Comparison of ENCODE assay signal across 9 cellular contexts in the genomic region with DNA sequence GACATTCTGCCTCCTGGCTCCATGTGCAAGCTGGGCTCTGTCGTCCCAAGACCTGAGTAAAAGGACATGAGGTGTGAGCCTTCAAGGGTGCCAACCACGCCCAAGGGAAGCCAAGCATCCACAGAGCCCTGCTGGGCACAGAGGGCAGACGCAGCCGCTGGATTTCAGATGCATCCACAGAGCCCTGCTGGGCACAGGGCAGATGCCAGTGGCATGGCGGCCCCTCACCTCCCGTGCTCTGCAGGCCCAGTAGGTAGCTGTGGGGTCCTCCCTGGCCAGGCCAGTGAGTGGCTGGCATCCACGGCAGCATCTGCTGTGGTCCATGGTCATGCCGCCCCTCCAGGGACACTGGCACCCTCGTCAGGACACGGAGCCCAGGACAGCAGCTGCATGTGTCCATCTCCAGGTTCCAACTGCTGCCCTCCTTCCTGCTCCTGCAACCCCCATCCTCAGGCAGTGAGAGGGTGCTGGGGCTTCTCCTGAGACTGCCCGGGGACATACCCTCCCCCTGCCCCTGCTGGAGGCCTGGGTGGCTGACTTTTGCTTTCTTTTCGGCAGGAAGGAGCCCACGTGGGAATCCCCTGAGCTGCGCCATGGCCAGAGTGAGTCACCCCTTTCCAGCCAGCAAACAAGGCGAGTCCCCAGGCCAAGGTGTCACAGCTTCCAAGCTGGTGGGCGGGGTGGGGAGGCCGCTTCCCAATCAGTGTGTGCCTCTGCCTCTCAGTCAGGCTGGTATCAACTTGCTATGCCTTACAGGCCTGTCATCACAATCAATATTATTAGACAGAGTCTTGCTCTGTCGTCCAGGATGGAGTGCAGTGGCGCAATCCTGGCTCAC. TPM values are rescaled to one million over a fixed set of nuclear protein-coding genes. Genes with fewer than 3 reads are reported as not detected.
DNase-seq lines count a peak whose midpoint lies in the region; ATAC-seq and TF ChIP-seq lines count a peak whose summit lies in the region.
"Had no signal": no experiment of that assay in that cellular context is flagged by ENCODE, and none has a peak within 500 bp of the region (broad histone marks: within the 10 kb centered on the region; RNA-seq: fewer than 3 reads in every experiment).

No MANE protein-coding gene starts in this region.

- H4K20me1 ChIP-seq in SK-N-SH (ENCODE audit: insufficient read depth), result no peaks in the 10 kb centered on the region

- H3K27me3 ChIP-seq in CD8-positive, alpha-beta T cell (ENCODE audit: insufficient read depth, low read length), result no peaks in the 10 kb centered on the region
- H3K27me3 ChIP-seq in SK-N-SH (ENCODE audit: insufficient read depth), result no peaks in the 10 kb centered on the region
- H3K27me3 ChIP-seq in kidney epithelial cell (ENCODE audit: control insufficient read depth, insufficient read depth, low read length), result no peaks in the 10 kb centered on the region

- peak overlapping the region; percentile 78 for H3K4me3 Mint-ChIP-seq in CD8-positive, alpha-beta T cell

- H3K4me1 ChIP-seq in CD8-positive, alpha-beta T cell (ENCODE audit: insufficient read depth, low read length), result peaks cover 40% of the 10 kb centered on the region
- peaks cover 0 to 8% of the 10 kb centered on the region in 2 experiments; a peak in 2 of 4 replicates for H3K4me1 ChIP-seq in SK-N-SH (ENCODE audit: control insufficient read depth in 1 of 2, insufficient read depth in 2 of 2, low read depth in 1 of 2, low read length in 1 of 2)

- peak overlapping the region; percentile 56 for H3K4me3 ChIP-seq in CD8-positive, alpha-beta T cell (ENCODE audit: low read depth, low read length)
- no peak overlapping the region for H3K4me3 ChIP-seq in SK-N-SH (ENCODE audit: low read depth in 2 of 2, low read length in 1 of 2)
- H3K4me3 ChIP-seq in kidney epithelial cell (ENCODE audit: low read depth, low read length), result no peak overlapping the region

- H3K27ac ChIP-seq in CD8-positive, alpha-beta T cell (ENCODE audit: low read depth, low read length), result peak overlapping the region; percentile 53
- H3K27ac ChIP-seq in SK-N-SH (ENCODE audit: low read depth in 2 of 2, low read length in 1 of 2), result no peak overlapping the region; a peak in 1 of 4 replicates
- H3K27ac ChIP-seq: HL-60 had no signal

- no peaks in the 10 kb centered on the region for H3K9me3 Mint-ChIP-seq in CD8-positive, alpha-beta T cell
- no peaks in the 10 kb centered on the region for H3K9me3 Mint-ChIP-seq in activated naive CD4-positive, alpha-beta T cell treated with anti-CD3 and anti-CD28 coated beads, Interleukin-2, amount 50 U/mL, for 72 hours

- no peaks in the 10 kb centered on the region for H3K36me3 Mint-ChIP-seq in CD8-positive, alpha-beta T cell
- H3K36me3 Mint-ChIP-seq in activated naive CD4-positive, alpha-beta T cell treated with anti-CD3 and anti-CD28 coated beads, Interleukin-2, amount 50 U/mL, for 72 hours, result peaks cover 5% of the 10 kb centered on the region in 2 donors

- peaks cover 7% of the 10 kb centered on the region for H3K79me2 ChIP-seq in SK-N-SH (ENCODE audit: insufficient read depth)

- peak; percentile 57 for ATAC-seq in CD8-positive, alpha-beta T cell
- ATAC-seq in activated naive CD4-positive, alpha-beta T cell treated with anti-CD3 and anti-CD28 coated beads, Interleukin-2, amount 50 U/mL, for 72 hours, result peak; percentile 65 to 67
- no peak for ATAC-seq in HG03280 (IDR thresholded peaks at IDR 0.05; ENCODE audit: unreplicated experiment)

- H3F3A ChIP-seq in SK-N-SH (replicated peaks; ENCODE audit: insufficient read depth), result no peaks in the 10 kb centered on the region

- H3K4me2 ChIP-seq in SK-N-SH, result peak overlapping the region; percentile 15; the same call in 1 of the 2 replicates

- peak overlapping the region; percentile 92 for H3K27ac Mint-ChIP-seq in CD8-positive, alpha-beta T cell
- H3K27ac Mint-ChIP-seq in activated naive CD4-positive, alpha-beta T cell treated with anti-CD3 and anti-CD28 coated beads, Interleukin-2, amount 50 U/mL, for 72 hours, result peak overlapping the region; percentile 88 to 93

- H3K4me1 Mint-ChIP-seq in CD8-positive, alpha-beta T cell (ENCODE audit: low read depth), result peaks cover 23% of the 10 kb centered on the region

- peak; percentile 49 to 93 (median 79) for DNase-seq in CD8-positive, alpha-beta T cell
- peak; percentile 28 for DNase-seq in GOT3 (lab: John Stamatoyannopoulos, UW)
- peak; percentile 15 for DNase-seq in SK-N-SH
- peak; percentile 80 to 94 for DNase-seq in activated naive CD4-positive, alpha-beta T cell treated with anti-CD3 and anti-CD28 coated beads, Interleukin-2, amount 50 U/mL, for 72 hours (ENCODE audit: low spot score in 2 of 2)
- DNase-seq in kidney epithelial cell (ENCODE audit: low read depth), result peak; percentile 63
- DNase-seq in stimulated activated CD8-positive, alpha-beta memory T cell treated with anti-CD3 and anti-CD28 coated beads, Interleukin-15, amount 100 ng/mL, for 1 hour (ENCODE audit: low read depth), result peak; percentile 82
- DNase-seq in NCI-H446 (lab: John Stamatoyannopoulos, UW), result no peak

- no peaks in the 10 kb centered on the region for H3K9me3 ChIP-seq in CD8-positive, alpha-beta T cell (ENCODE audit: low read length)
- no peaks in the 10 kb centered on the region for H3K9me3 ChIP-seq in SK-N-SH

- no peaks in the 10 kb centered on the region for H3K36me3 ChIP-seq in CD8-positive, alpha-beta T cell (ENCODE audit: insufficient read depth, low read length)
- H3K36me3 ChIP-seq in SK-N-SH (replicated peaks in 1 of 2; ENCODE audit: control insufficient read depth in 1 of 2, insufficient read depth in 2 of 2, low read length in 1 of 2) (no peaks in the 10 kb centered on the region), kidney epithelial cell (ENCODE audit: control insufficient read depth, insufficient read depth, low read length) (no peaks in the 10 kb centered on the region)

- POLR2A ChIA-PET in CD8-positive, alpha-beta T cell (lab: Charles Lee), result interaction anchor here (1.0 to 2.0 kb wide), 2 partner anchors 20 to 35 kb away, joined by 4 to 5 read pairs; no protein-coding TSS in a partner anchor
- POLR2A ChIA-PET in SK-N-SH (lab: Yijun Ruan, JAX), result no interaction called here

- TF ChIP-seq CTCF in CD8-positive, alpha-beta T cell (IDR thresholded peaks at IDR 0.05), result no peak
- no peak for TF ChIP-seq CTCF in SK-N-SH (IDR thresholded peaks at IDR 0.05)
- no peak for TF ChIP-seq CTCF in kidney epithelial cell (IDR thresholded peaks at IDR 0.05; ENCODE audit: insufficient read depth, low read length, poor library complexity, severe bottlenecking)

- H3K9ac ChIP-seq in SK-N-SH, result peak overlapping the region; percentile 9; the same call in 1 of the 2 replicates

- no peaks in the 10 kb centered on the region for H3K27me3 Mint-ChIP-seq in CD8-positive, alpha-beta T cell (ENCODE audit: low read depth)

- intact Hi-C loops in CD8-positive, alpha-beta T cell (cut with DNase I, micrococcal nuclease), result loop anchor here (1.0 kb wide), 3 partner anchors 16 to 62 kb away; a partner anchor contains a TSS

- no peak for TF ChIP-seq RAD21 in SK-N-SH (IDR thresholded peaks at IDR 0.05; ENCODE audit: low read length)

- CTCF ChIA-PET in CD8-positive, alpha-beta T cell (lab: Charles Lee), result interaction anchor here (0.6 to 2.3 kb wide), 8 partner anchors 13 to 181 kb away, joined by 3 to 7 read pairs (median 4); a partner anchor contains a TSS
- CTCF ChIA-PET in SK-N-SH (lab: Yijun Ruan, JAX), result interaction anchor here (0.6 to 1.8 kb wide), 4 partner anchors 10 to 40 kb away, joined by 3 to 5 read pairs (median 4); a partner anchor contains a TSS

- H2AFZ ChIP-seq in SK-N-SH (ENCODE audit: low read depth), result peak overlapping the region; percentile 18; the same call in 1 of the 2 replicates

- 64% methylated on average over 11 of the region's 19 CpGs for WGBS in SK-N-SH (ENCODE audit: low lambda C conversion rate)

- no peaks in the 10 kb centered on the region for H3K9me2 ChIP-seq in SK-N-SH

- no peak for TF ChIP-seq EP300 in SK-N-SH (IDR thresholded peaks at IDR 0.05; ENCODE audit: borderline replicate concordance in 1 of 2, low read depth in 1 of 2, low read length in 1 of 2)

TF ChIP-seq in SK-N-SH, 30 proteins besides CTCF, POLR2A, EP300 and RAD21 (continues in another document):
- no peak for TF ChIP-seq GABPA (IDR thresholded peaks at IDR 0.05; ENCODE audit: low read depth)
- 0 out of 2 replicates have a peak, but pooled peaks have one; percentile 43 for TF ChIP-seq SIN3A (IDR thresholded peaks at IDR 0.05; ENCODE audit: borderline replicate concordance, low read depth, low read length)

RNA-seq across cellular contexts. Expression of a gene that starts 4.0 kb away (rescaled TPM):
- 10 to 100 TPM in 1 of 2 experiments, 1 to 10 TPM in 1; 7.1 to 11.8 TPM for total RNA-seq in CD8-positive, alpha-beta T cell
- polyA plus RNA-seq in SK-N-SH (2012; rRNA removed), result 13.3 and 15.4 TPM in 2 replicates
- polyA plus RNA-seq in SK-N-SH (2012; cell fraction: cytosol; rRNA removed), result 4.9 and 8.3 TPM in 2 replicates
- 35.0 and 39.8 TPM in 2 replicates for polyA plus RNA-seq in SK-N-SH (2012; cell fraction: nucleus; rRNA removed)
- total RNA-seq in activated naive CD4-positive, alpha-beta T cell treated with anti-CD3 and anti-CD28 coated beads, Interleukin-2, amount 50 U/mL, for 72 hours, result 10 to 100 TPM; 53.7 to 56.5 TPM
- 17.5 and 17.7 TPM in 2 replicates for total RNA-seq in kidney epithelial cell

RNA-seq across cellular contexts. Expression of a gene that starts 16.2 kb away (rescaled TPM):
- total RNA-seq in CD8-positive, alpha-beta T cell, result 100 to 1,000 TPM; 198 to 200 TPM
- 756 and 1,070 TPM in 2 replicates for polyA plus RNA-seq in SK-N-SH (2012; rRNA removed)
- polyA plus RNA-seq in SK-N-SH (2012; cell fraction: cytosol; rRNA removed), result 867 and 896 TPM in 2 replicates
- polyA plus RNA-seq in SK-N-SH (2012; cell fraction: nucleus; rRNA removed), result 430 and 459 TPM in 2 replicates
- 100 to 1,000 TPM; 272 to 274 TPM for total RNA-seq in activated naive CD4-positive, alpha-beta T cell treated with anti-CD3 and anti-CD28 coated beads, Interleukin-2, amount 50 U/mL, for 72 hours
- 792 and 948 TPM in 2 replicates for total RNA-seq in kidney epithelial cell

RNA-seq across cellular contexts. Expression of a gene that starts 30.2 kb away (rescaled TPM):
- 1 to 10 TPM; 2.4 to 3.4 TPM for total RNA-seq in CD8-positive, alpha-beta T cell
- 4.2 and 5.0 TPM in 2 replicates for polyA plus RNA-seq in SK-N-SH (2012; rRNA removed)
- polyA plus RNA-seq in SK-N-SH (2012; cell fraction: cytosol; rRNA removed), result 0.45 and 0.63 TPM in 2 replicates
- 46.4 and 69.8 TPM in 2 replicates for polyA plus RNA-seq in SK-N-SH (2012; cell fraction: nucleus; rRNA removed)
- total RNA-seq in activated naive CD4-positive, alpha-beta T cell treated with anti-CD3 and anti-CD28 coated beads, Interleukin-2, amount 50 U/mL, for 72 hours, result 10 to 100 TPM; 17.7 to 21.5 TPM
- total RNA-seq in kidney epithelial cell, result 3.7 and 6.4 TPM in 2 replicates

RNA-seq across cellular contexts. Expression of a gene that starts 33.1 kb away (rescaled TPM):
- 10 to 100 TPM; 15.7 to 17.1 TPM for total RNA-seq in CD8-positive, alpha-beta T cell
- 338 and 517 TPM in 2 replicates for polyA plus RNA-seq in SK-N-SH (2012; rRNA removed)
- polyA plus RNA-seq in SK-N-SH (2012; cell fraction: cytosol; rRNA removed), result 293 and 298 TPM in 2 replicates
- 329 and 407 TPM in 2 replicates for polyA plus RNA-seq in SK-N-SH (2012; cell fraction: nucleus; rRNA removed)
- 100 to 1,000 TPM; 129 to 167 TPM for total RNA-seq in activated naive CD4-positive, alpha-beta T cell treated with anti-CD3 and anti-CD28 coated beads, Interleukin-2, amount 50 U/mL, for 72 hours
- 124 and 129 TPM in 2 replicates for total RNA-seq in kidney epithelial cell

RNA-seq across cellular contexts. Expression of a gene that starts 40.0 kb away (rescaled TPM):
- total RNA-seq in CD8-positive, alpha-beta T cell, result 1 to 10 TPM; 1.7 to 2.1 TPM
- polyA plus RNA-seq in SK-N-SH (2012; rRNA removed), result 2.4 and 2.6 TPM in 2 replicates
- polyA plus RNA-seq in SK-N-SH (2012; cell fraction: cytosol; rRNA removed), result 0.68 and 1.0 TPM in 2 replicates
- 23.3 and 46.7 TPM in 2 replicates for polyA plus RNA-seq in SK-N-SH (2012; cell fraction: nucleus; rRNA removed)
- 1 to 10 TPM; 3.7 to 6.7 TPM for total RNA-seq in activated naive CD4-positive, alpha-beta T cell treated with anti-CD3 and anti-CD28 coated beads, Interleukin-2, amount 50 U/mL, for 72 hours
- total RNA-seq in kidney epithelial cell, result 0.75 and 0.96 TPM in 2 replicates

Comparison
In these comparisons a context has a peak if more than half of its experiments do, and no peak if none do; other contexts are left out.
1. DNase-seq: peak in CD8-positive, alpha-beta T cell (7 of 7), GOT3 (single experiment), SK-N-SH (single experiment), activated naive CD4-positive, alpha-beta T cell treated with anti-CD3 and anti-CD28 coated beads, Interleukin-2, amount 50 U/mL, for 72 hours (2 of 2), kidney epithelial cell (single experiment) and stimulated activated CD8-positive, alpha-beta memory T cell treated with anti-CD3 and anti-CD28 coated beads, Interleukin-15, amount 100 ng/mL, for 1 hour (single experiment); none in NCI-H446 (0 of 2).